17 cellular contexts compared by ENCODE assay signal in the genomic region with DNA sequence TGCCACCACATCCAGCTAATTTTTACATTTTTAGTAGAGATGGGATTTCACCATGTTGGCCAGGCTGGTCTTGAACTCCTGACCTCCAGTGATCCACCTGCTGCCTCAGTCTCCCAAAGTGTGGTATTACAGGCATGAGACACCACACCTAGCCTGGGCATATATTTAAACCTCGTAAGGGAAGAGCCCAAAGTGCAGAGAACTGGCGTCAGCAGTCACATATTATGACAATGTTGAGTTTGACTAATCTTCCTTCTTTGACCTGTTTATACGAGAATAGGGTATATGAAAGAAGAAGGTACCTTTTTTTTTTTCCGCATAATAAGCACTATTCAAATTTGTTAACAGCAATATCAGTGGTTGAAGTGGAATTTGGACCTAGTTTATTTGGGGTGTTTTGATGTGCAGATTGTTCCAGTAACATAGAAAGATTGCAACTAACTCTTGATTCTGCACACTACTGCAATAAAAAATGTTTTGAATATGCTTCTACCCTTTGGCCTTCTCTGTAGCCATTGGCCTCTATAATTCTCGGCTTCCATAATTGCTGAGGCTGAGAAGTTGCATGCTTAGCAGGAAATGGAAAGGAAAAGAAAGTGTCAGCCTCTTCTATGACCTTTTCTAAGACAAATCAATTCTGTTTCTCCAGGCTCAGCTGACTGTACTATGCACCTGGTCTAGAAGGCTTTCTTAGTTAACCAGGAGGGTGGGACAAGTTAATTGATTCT. TPM values are rescaled to one million over a fixed set of nuclear protein-coding genes. Genes with fewer than 3 reads are reported as not detected.
DNase-seq lines count a peak whose midpoint lies in the region; ATAC-seq and TF ChIP-seq lines count a peak whose summit lies in the region.
"Had no signal": no experiment of that assay in that cellular context is flagged by ENCODE, and none has a peak within 500 bp of the region (broad histone marks: within the 10 kb centered on the region; RNA-seq: fewer than 3 reads in every experiment).

No MANE protein-coding gene starts in this region.

- TF ChIP-seq CTCF in right lobe of liver (IDR thresholded peaks at IDR 0.05) (no peak), transverse colon (IDR thresholded peaks at IDR 0.05) (no peak), progenitor cell of endocrine pancreas (IDR thresholded peaks at IDR 0.05; ENCODE audit: unreplicated experiment) (no peak)

- peaks cover 19% of the 10 kb centered on the region for H3K9me3 Mint-ChIP-seq in progenitor cell of endocrine pancreas (ENCODE audit: low read depth)

- in situ Hi-C loops in transverse colon (cut with MboI; ENCODE audit: low pct_ligation_motif_present in 1 of 4, low pct_unique_long_range_greater_than_20kb in 1 of 4, low sequenced_read_pairs in 3 of 4): no loop called here

- no peaks in the 10 kb centered on the region for H3K9me3 ChIP-seq in right lobe of liver
- H3K9me3 ChIP-seq in transverse colon: peaks cover 0 to 8% of the 10 kb centered on the region in 2 donors

- H3K4me1 Mint-ChIP-seq in progenitor cell of endocrine pancreas (ENCODE audit: low read depth): peaks cover 2% of the 10 kb centered on the region
- H3K4me1 Mint-ChIP-seq: CD14-positive monocyte; CD4-positive, alpha-beta memory T cell had no signal

- DNase-seq in RPMI8226: peak; percentile 8
- DNase-seq in left colon: no peak
- DNase-seq in right lobe of liver: no peak
- DNase-seq in transverse colon: no peak
- no peak for DNase-seq in T-helper 1 cell
- no peak for DNase-seq in COLO668 (lab: John Stamatoyannopoulos, UW; ENCODE audit: unreplicated experiment)
- no peak for DNase-seq in progenitor cell of endocrine pancreas (ENCODE audit: low spot score, unreplicated experiment)
- DNase-seq: Calu3; CD4-positive, alpha-beta memory T cell; DMS79 treated with DMSO at 0.1 percent for 48 hours; GF-D8; HCEC 1CT had no signal

- intact Hi-C loops in left colon (cut with DNase I, micrococcal nuclease) (no loop called here), right lobe of liver (cut with DNase I) (no loop called here), transverse colon (cut with DNase I; ENCODE audit: low total_unique reads) (no loop called here)

- no peak for TF ChIP-seq POLR2A in right lobe of liver (IDR thresholded peaks at IDR 0.05)
- no peak for TF ChIP-seq POLR2A in transverse colon (IDR thresholded peaks at IDR 0.05)

- no peak overlapping the region for H3K27ac Mint-ChIP-seq in progenitor cell of endocrine pancreas
- H3K27ac Mint-ChIP-seq: CD14-positive monocyte; CD4-positive, alpha-beta memory T cell had no signal

- H3K27me3 Mint-ChIP-seq in progenitor cell of endocrine pancreas: no peaks in the 10 kb centered on the region

- no peaks in the 10 kb centered on the region for H3K36me3 ChIP-seq in right lobe of liver
- H3K36me3 ChIP-seq in transverse colon: no peaks in the 10 kb centered on the region
- H3K36me3 ChIP-seq: BLaER1 had no signal

- 19% methylated on average over 5 of the region's 5 CpGs for WGBS in right lobe of liver (ENCODE audit: insufficient coverage, low coverage, low lambda C conversion rate, missing lambda C conversion rate)
- WGBS in transverse colon (ENCODE audit: low coverage in 1 of 2), 2 donors: 51 to 56% methylated on average over 5 of the region's 5 CpGs

- H3K27ac ChIP-seq in right lobe of liver (peak overlapping the region in 1 of 3 donors; percentile 51), transverse colon (peak overlapping the region; percentile 18 to 61 (median 47))
- H3K27ac ChIP-seq: BLaER1, KMS-11 had no signal

- no peaks in the 10 kb centered on the region for H3K36me3 Mint-ChIP-seq in progenitor cell of endocrine pancreas (ENCODE audit: insufficient read depth)
- H3K36me3 Mint-ChIP-seq: CD14-positive monocyte had no signal

- ATAC-seq in left colon: peak; percentile 92
- ATAC-seq in right lobe of liver: peak; percentile 31 to 61 (median 50)
- ATAC-seq in HG02571 (IDR thresholded peaks at IDR 0.05; ENCODE audit: unreplicated experiment): no peak
- ATAC-seq: GM12878 had no signal

- H3K27me3 ChIP-seq in right lobe of liver (no peaks in the 10 kb centered on the region), transverse colon (no peaks in the 10 kb centered on the region)
- H3K27me3 ChIP-seq: BLaER1 had no signal

- TF ChIP-seq EP300 in transverse colon (IDR thresholded peaks at IDR 0.05; ENCODE audit: low read depth): no peak

- H3K4me3 Mint-ChIP-seq in progenitor cell of endocrine pancreas (ENCODE audit: low read depth): no peak overlapping the region
- H3K4me3 Mint-ChIP-seq: CD14-positive monocyte; CD4-positive, alpha-beta memory T cell had no signal

- H3K4me3 ChIP-seq in right lobe of liver (no peak overlapping the region), transverse colon (no peak overlapping the region)
- H3K4me3 ChIP-seq: BLaER1, GM12878 had no signal

- H3K4me1 ChIP-seq in right lobe of liver: peaks cover 0 to 17% (median 7%) of the 10 kb centered on the region in 4 donors
- peaks cover 0 to 5% (median 2%) of the 10 kb centered on the region in 4 donors for H3K4me1 ChIP-seq in transverse colon
- H3K4me1 ChIP-seq: BLaER1 had no signal

RNA-seq across cellular contexts. Expression of a gene that starts 56.0 kb away (rescaled TPM):
- total RNA-seq in left colon (10 to 100 TPM; 28.2 to 34.3 TPM), right lobe of liver (10 to 100 TPM; 14.4 to 28.2 (median 25.0) TPM), transverse colon (10 to 100 TPM; 11.1 to 28.4 (median 21.2) TPM), progenitor cell of endocrine pancreas (30.1 and 31.5 TPM in 2 replicates)
